In the genomic region with DNA sequence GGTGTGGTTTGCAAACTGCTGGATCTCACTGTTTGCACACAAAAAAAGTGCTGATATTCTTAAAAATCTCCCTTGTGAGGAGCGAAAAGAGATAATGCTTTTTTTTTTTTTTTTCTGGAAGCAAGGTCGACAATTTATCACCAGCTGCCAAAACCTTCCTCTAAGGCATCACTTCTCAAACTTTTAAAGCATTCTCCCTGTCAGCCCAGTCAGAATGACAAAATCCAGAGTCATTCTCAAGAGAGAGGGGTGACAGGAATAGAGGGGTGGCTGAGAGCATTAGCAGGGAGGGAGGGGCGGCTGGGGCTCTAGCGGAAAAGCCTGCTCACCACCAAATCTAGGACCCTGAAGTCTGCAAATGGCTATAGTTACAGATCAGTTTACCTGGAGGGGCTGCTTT, we compare ENCODE assay signal across 27 cellular contexts.
"Had no signal": no experiment of that assay in that cellular context is flagged by ENCODE, and none has a peak within 500 bp of the region (broad histone marks: within the 10 kb centered on the region; RNA-seq: fewer than 3 reads in every experiment).

No MANE protein-coding gene starts in this region.

- H3K4me1 Mint-ChIP-seq: stimulated activated naive B cell treated with anti-CD40 and anti-IgM and Interleukin-4, amounts not matched to agents 10 μg/mL and 1 μg/mL and 100 μg/mL, for 72 hours had no signal

- H3K27ac Mint-ChIP-seq: activated naive CD8-positive, alpha-beta T cell treated with anti-CD3 and anti-CD28 coated beads for 36 hours; activated T-cell treated with anti-CD3 and anti-CD28 coated beads, Interleukin-2, amount 50 U/mL, for 72 hours; brain; endodermal cell; memory B cell; nephron progenitor cell; stimulated activated naive B cell treated with anti-CD40 and anti-IgM and Interleukin-4, amounts not matched to agents 10 μg/mL and 1 μg/mL and 100 μg/mL, for 72 hours; T-helper 1 cell treated with Interleukin-12 subunit alpha and Interleukin-12 subunit beta and Interleukin-4 antibody, amounts not matched to agents 30 μg/mL and 1 μg/mL, for 36 hours had no signal

- H3K9me3 Mint-ChIP-seq: activated T-cell treated with anti-CD3 and anti-CD28 coated beads, Interleukin-2, amount 50 U/mL, for 72 hours; endodermal cell; memory B cell; nephron progenitor cell; stimulated activated naive B cell treated with anti-CD40 and anti-IgM and Interleukin-4, amounts not matched to agents 10 μg/mL and 1 μg/mL and 100 μg/mL, for 72 hours; T-helper 1 cell treated with Interleukin-12 subunit alpha and Interleukin-12 subunit beta and Interleukin-4 antibody, amounts not matched to agents 30 μg/mL and 1 μg/mL, for 36 hours had no signal

- DNase-seq: activated CD4-positive, alpha-beta T cell treated with anti-CD3 and anti-CD28 coated beads for 4 hours; activated CD4-positive, alpha-beta T cell treated with anti-CD3 and anti-CD28 coated beads, Interleukin-2, amount 50 U/mL, for 4 hours; activated effector memory CD4-positive, alpha-beta T cell treated with Interleukin-2 at 50 U/mL for 16 hours; activated naive CD4-positive, alpha-beta T cell treated with Interleukin-2 at 50 U/mL for 16 hours; activated naive CD8-positive, alpha-beta T cell treated with anti-CD3 and anti-CD28 coated beads for 36 hours; activated T-cell treated with anti-CD3 and anti-CD28 coated beads for 4 hours; activated T-cell treated with anti-CD3 and anti-CD28 coated beads, Interleukin-2, amount 50 U/mL, for 72 hours; adrenal gland; caudate nucleus; foreskin fibroblast; heart left ventricle; mucosa of descending colon; nephron progenitor cell; pancreas; stimulated activated CD4-positive, alpha-beta T cell treated with anti-CD3 and anti-CD28 coated beads, Interleukin-15, amount 100 ng/mL, for 24 hours; stimulated activated CD4-positive, alpha-beta T cell treated with anti-CD3 and anti-CD28 coated beads, Interleukin-2, amount 100 ng/mL, for 24 hours; stimulated activated naive B cell treated with anti-CD40 and anti-IgM and Interleukin-4, amounts not matched to agents 10 μg/mL and 1 μg/mL and 100 μg/mL, for 72 hours; stomach; SW 1271; T-helper 9 cell; thyroid gland had no signal

- H3K4me3 ChIP-seq: adrenal gland, ascending aorta, heart left ventricle, mucosa of descending colon, pancreas, prostate gland, stomach, thyroid gland had no signal

- H3K9me3 ChIP-seq: adrenal gland, ascending aorta, heart left ventricle, mucosa of descending colon, pancreas, prostate gland, stomach, thyroid gland had no signal

- H3K4me3 Mint-ChIP-seq: activated naive CD8-positive, alpha-beta T cell treated with anti-CD3 and anti-CD28 coated beads for 36 hours; activated T-cell treated with anti-CD3 and anti-CD28 coated beads, Interleukin-2, amount 50 U/mL, for 72 hours; brain; endodermal cell; memory B cell; nephron progenitor cell; stimulated activated naive B cell treated with anti-CD40 and anti-IgM and Interleukin-4, amounts not matched to agents 10 μg/mL and 1 μg/mL and 100 μg/mL, for 72 hours; T-helper 1 cell treated with Interleukin-12 subunit alpha and Interleukin-12 subunit beta and Interleukin-4 antibody, amounts not matched to agents 30 μg/mL and 1 μg/mL, for 36 hours had no signal

- H3K36me3 Mint-ChIP-seq: activated naive CD8-positive, alpha-beta T cell treated with anti-CD3 and anti-CD28 coated beads for 36 hours; brain; memory B cell; stimulated activated naive B cell treated with anti-CD40 and anti-IgM and Interleukin-4, amounts not matched to agents 10 μg/mL and 1 μg/mL and 100 μg/mL, for 72 hours had no signal

- H3K36me3 ChIP-seq: adrenal gland, ascending aorta, heart left ventricle, pancreas, prostate gland, stomach, thyroid gland had no signal

- H3K27me3 ChIP-seq: ascending aorta, heart left ventricle, pancreas, stomach, thyroid gland had no signal

- H3K27ac ChIP-seq: adrenal gland, ascending aorta, pancreas, prostate gland, stomach, thyroid gland had no signal
